In genomic region chrX:104045642-104046041, GRCh38 we compare ENCODE assay signal across 34 cellular contexts. TPM values are rescaled to one million over a fixed set of nuclear protein-coding genes. Genes with fewer than 3 reads are reported as not detected.
"Had no signal": no experiment of that assay in that cellular context is flagged by ENCODE, and none has a peak within 500 bp of the region (broad histone marks: within the 10 kb centered on the region; RNA-seq: fewer than 3 reads in every experiment).

No MANE protein-coding gene starts in this region.

- H3K4me1 ChIP-seq: ascending aorta had no signal

- H3K27ac ChIP-seq: ascending aorta, cardiac muscle cell, WERI-Rb-1 had no signal

- H3K27me3 ChIP-seq: ascending aorta, cardiac muscle cell had no signal

- ATAC-seq: activated CD4-positive, alpha-beta T cell treated with anti-CD3 and anti-CD28 coated beads for 36 hours; activated CD4-positive, CD25-positive, alpha-beta regulatory T cell treated with anti-CD3 and anti-CD28 coated beads, Interleukin-2, amount 50 U/mL, for 24 hours; activated CD8-positive, alpha-beta memory T cell treated with anti-CD3 and anti-CD28 coated beads, Interleukin-2, amount 10 ng/mL, durations not matched to agents 7 days and 5 days; activated CD8-positive, alpha-beta T cell treated with anti-CD3 and anti-CD28 coated beads, Interleukin-2, amount 10 ng/mL, durations not matched to agents 7 days and 5 days; activated naive CD8-positive, alpha-beta T cell treated with anti-CD3 and anti-CD28 coated beads, Interleukin-2, amount 50 U/mL, for 24 hours; WTC11 had no signal

- DNase-seq: activated CD4-positive, alpha-beta memory T cell treated with anti-CD3 and anti-CD28 coated beads, Interleukin-2, amount 10 ng/mL, durations not matched to agents 7 days and 5 days; activated CD4-positive, alpha-beta T cell treated with anti-CD3 and anti-CD28 coated beads for 1 hour; activated CD4-positive, alpha-beta T cell treated with anti-CD3 and anti-CD28 coated beads for 36 hours; activated CD4-positive, alpha-beta T cell treated with anti-CD3 and anti-CD28 coated beads, Interleukin-2, amount 10 ng/mL, durations not matched to agents 7 days and 5 days; activated CD4-positive, alpha-beta T cell treated with anti-CD3 and anti-CD28 coated beads, Interleukin-2, amount 50 U/mL, for 48 hours; activated CD4-positive, CD25-positive, alpha-beta regulatory T cell; activated CD8-positive, alpha-beta memory T cell treated with anti-CD3 and anti-CD28 coated beads for 24 hours; activated CD8-positive, alpha-beta memory T cell treated with anti-CD3 and anti-CD28 coated beads, Interleukin-2, amount 10 ng/mL, durations not matched to agents 7 days and 5 days; activated CD8-positive, alpha-beta memory T cell treated with anti-CD3 and anti-CD28 coated beads, Interleukin-2, amount 50 U/mL, for 48 hours; activated CD8-positive, alpha-beta T cell treated with anti-CD3 and anti-CD28 coated beads, Interleukin-2, amount 10 ng/mL, durations not matched to agents 7 days and 5 days; activated effector memory CD4-positive, alpha-beta T cell treated with Interleukin-2 at 50 U/mL for 16 hours; activated gamma-delta T cell; activated naive CD4-positive, alpha-beta T cell treated with anti-CD3 and anti-CD28 coated beads, Interleukin-2, amount 10 ng/mL, durations not matched to agents 7 days and 5 days; activated naive CD4-positive, alpha-beta T cell treated with Interleukin-2 at 50 U/mL for 16 hours; activated naive CD8-positive, alpha-beta T cell treated with anti-CD3 and anti-CD28 coated beads, Interleukin-2, amount 10 ng/mL, durations not matched to agents 7 days and 5 days; activated naive CD8-positive, alpha-beta T cell treated with anti-CD3 and anti-CD28 coated beads, Interleukin-2, amount 50 U/mL, for 24 hours; activated T-cell treated with anti-CD3 and anti-CD28 coated beads, Interleukin-2, amount 50 U/mL, for 24 hours; activated T-cell treated with anti-CD3 and anti-CD28 coated beads, Interleukin-2, amount 50 U/mL, for 48 hours; amygdala; anterior cingulate cortex; caudate nucleus; cerebellar nuclear complex; T-helper 1 cell; T-helper 2 cell; T-helper 9 cell; WERI-Rb-1 had no signal

- H3K9me3 ChIP-seq: ascending aorta had no signal

- FAIRE-seq: bronchial epithelial cell had no signal

- H3K4me3 ChIP-seq: ascending aorta, cardiac muscle cell had no signal

- H3K36me3 ChIP-seq: ascending aorta, cardiac muscle cell, WERI-Rb-1 had no signal

RNA-seq across cellular contexts. Expression of gene H2BW2, which starts 5.9 kb away (rescaled TPM):
- total RNA-seq: activated CD4-positive, alpha-beta memory T cell treated with anti-CD3 and anti-CD28 coated beads, Interleukin-2, amount 10 ng/mL, durations not matched to agents 7 days and 5 days; activated CD4-positive, alpha-beta T cell treated with anti-CD3 and anti-CD28 coated beads for 36 hours; activated CD8-positive, alpha-beta memory T cell treated with anti-CD3 and anti-CD28 coated beads, Interleukin-2, amount 10 ng/mL, durations not matched to agents 7 days and 5 days; activated CD8-positive, alpha-beta T cell treated with anti-CD3 and anti-CD28 coated beads, Interleukin-2, amount 10 ng/mL, durations not matched to agents 7 days and 5 days; activated naive CD8-positive, alpha-beta T cell treated with anti-CD3 and anti-CD28 coated beads, Interleukin-2, amount 10 ng/mL, durations not matched to agents 7 days and 5 days; activated T-helper 2 cell treated with anti-CD3 and anti-CD28 coated beads, Interferon-gamma antibody, Interleukin-2, Interleukin-4, amounts not matched to agents 10 μg/mL and 5 μg/mL and 100 μg/mL, durations not matched to agents 14 hours and 24 hours and 36 hours; ascending aorta; bronchial epithelial cell; cardiac muscle cell; chondrocyte had no signal
- polyA plus RNA-seq: adipose tissue, cardiac muscle cell had no signal

RNA-seq across cellular contexts. Expression of gene H2BW1, which starts 32.1 kb away (rescaled TPM):
- total RNA-seq: activated CD4-positive, alpha-beta memory T cell treated with anti-CD3 and anti-CD28 coated beads, Interleukin-2, amount 10 ng/mL, durations not matched to agents 7 days and 5 days; activated CD4-positive, alpha-beta T cell treated with anti-CD3 and anti-CD28 coated beads for 36 hours; activated CD4-positive, alpha-beta T cell treated with anti-CD3 and anti-CD28 coated beads, Interleukin-2, amount 10 ng/mL, durations not matched to agents 7 days and 5 days; activated CD8-positive, alpha-beta memory T cell treated with anti-CD3 and anti-CD28 coated beads, Interleukin-2, amount 10 ng/mL, durations not matched to agents 7 days and 5 days; activated CD8-positive, alpha-beta T cell treated with anti-CD3 and anti-CD28 coated beads, Interleukin-2, amount 10 ng/mL, durations not matched to agents 7 days and 5 days; activated naive CD8-positive, alpha-beta T cell treated with anti-CD3 and anti-CD28 coated beads, Interleukin-2, amount 10 ng/mL, durations not matched to agents 7 days and 5 days; activated T-helper 2 cell treated with anti-CD3 and anti-CD28 coated beads, Interferon-gamma antibody, Interleukin-2, Interleukin-4, amounts not matched to agents 10 μg/mL and 5 μg/mL and 100 μg/mL, durations not matched to agents 14 hours and 24 hours and 36 hours; ascending aorta; bronchial epithelial cell; cardiac muscle cell; chondrocyte; WTC11 had no signal
- polyA plus RNA-seq: adipose tissue, cardiac muscle cell had no signal
